1 cellular context compared by ENCODE assay signal in genomic region chr12:43057561-43057960, GRCh38.
TF ChIP-seq lines count a peak whose summit lies in the region.

No MANE protein-coding gene starts in this region.

TF ChIP-seq in SK-N-SH treated with all-trans-retinoic acid at 6 μM for 48 hours, 23 proteins besides CTCF, POLR2A, EP300 and RAD21 (continued from another document):
- TF ChIP-seq POU6F1 (CRISPR knock-in tag; IDR thresholded peaks at IDR 0.05; ENCODE audit: borderline replicate concordance, low read depth) (no peak), ZFP30 (CRISPR knock-in tag; IDR thresholded peaks at IDR 0.05) (no peak), PPARA (CRISPR knock-in tag; IDR thresholded peaks at IDR 0.05; ENCODE audit: borderline replicate concordance) (no peak)
